ENCODE assay signal across 1 cellular context in genomic region chr12:109612975-109613502, GRCh38.
TF ChIP-seq lines count a peak whose summit lies in the region.

No MANE protein-coding gene starts in this region.

TF ChIP-seq in HepG2, 621 proteins besides CTCF, POLR2A, EP300 and RAD21 (continued from another document):
- 0 out of 2 replicates have a peak, but pooled peaks have one; percentile 24 for TF ChIP-seq KDM1A (CRISPR knock-in tag; IDR thresholded peaks at IDR 0.05)
- no peak for TF ChIP-seq KDM6A (CRISPR knock-in tag; IDR thresholded peaks at IDR 0.05; ENCODE audit: low read depth)
- no peak for TF ChIP-seq MED8 (CRISPR knock-in tag; IDR thresholded peaks at IDR 0.05; ENCODE audit: insufficient replicate concordance)
- no peak for TF ChIP-seq ELF3 (CRISPR knock-in tag; IDR thresholded peaks at IDR 0.05)
- no peak for TF ChIP-seq ZNF513 (CRISPR knock-in tag; conservative IDR thresholded peaks at IDR 0.05)
- TF ChIP-seq ZFX (CRISPR knock-in tag; IDR thresholded peaks at IDR 0.05; ENCODE audit: low read depth) = no peak
- no peak for TF ChIP-seq PTBP1 (IDR thresholded peaks at IDR 0.05; ENCODE audit: low read depth, low read length, poor library complexity, severe bottlenecking)
- no peak for TF ChIP-seq ARID2 (CRISPR knock-in tag; IDR thresholded peaks at IDR 0.05; ENCODE audit: borderline replicate concordance)
- TF ChIP-seq ESRRA (CRISPR knock-in tag; IDR thresholded peaks at IDR 0.05; ENCODE audit: low read depth) = no peak
- TF ChIP-seq SIN3A (IDR thresholded peaks at IDR 0.05; ENCODE audit: borderline replicate concordance, low read depth, low read length) = no peak
- TF ChIP-seq FOXC1 (CRISPR knock-in tag; IDR thresholded peaks at IDR 0.05; ENCODE audit: borderline replicate concordance) = no peak
- TF ChIP-seq ZMYM2 (CRISPR knock-in tag; IDR thresholded peaks at IDR 0.05) = no peak
- TF ChIP-seq STAG1 (CRISPR knock-in tag; IDR thresholded peaks at IDR 0.05) = peak; percentile 58
- TF ChIP-seq ZFP90 (CRISPR knock-in tag; IDR thresholded peaks at IDR 0.05; ENCODE audit: borderline replicate concordance) = no peak
- TF ChIP-seq ZNF234 (CRISPR knock-in tag; conservative IDR thresholded peaks at IDR 0.05) = no peak
- peak; percentile 14 for TF ChIP-seq YY1 (IDR thresholded peaks at IDR 0.05; ENCODE audit: insufficient read depth, insufficient replicate concordance, low read depth, low read length)
- TF ChIP-seq ZNF766 (CRISPR knock-in tag; IDR thresholded peaks at IDR 0.05; ENCODE audit: borderline replicate concordance) = no peak
- no peak for TF ChIP-seq TERF1 (CRISPR knock-in tag; IDR thresholded peaks at IDR 0.05)
- TF ChIP-seq ZNF629 (CRISPR knock-in tag; conservative IDR thresholded peaks at IDR 0.05) = peak; percentile 90
- no peak for TF ChIP-seq NFKB2 (CRISPR knock-in tag; IDR thresholded peaks at IDR 0.05; ENCODE audit: borderline replicate concordance)
- no peak for TF ChIP-seq ZBTB2 (CRISPR knock-in tag; IDR thresholded peaks at IDR 0.05; ENCODE audit: low read depth)
- TF ChIP-seq TIGD3 (CRISPR knock-in tag; IDR thresholded peaks at IDR 0.05; ENCODE audit: borderline replicate concordance) = no peak
- TF ChIP-seq NCOA2 (CRISPR knock-in tag; IDR thresholded peaks at IDR 0.05) = no peak
- peak; percentile 44; the same call in 1 of the 2 replicates for TF ChIP-seq SMC3 (IDR thresholded peaks at IDR 0.05; ENCODE audit: low read length)
- no peak for TF ChIP-seq SAP130 (CRISPR knock-in tag; IDR thresholded peaks at IDR 0.05; ENCODE audit: low read depth)
- TF ChIP-seq ZNF512 (CRISPR knock-in tag; IDR thresholded peaks at IDR 0.05) = no peak
- no peak for TF ChIP-seq RNF219 (CRISPR knock-in tag; IDR thresholded peaks at IDR 0.05)
- TF ChIP-seq SALL1 (CRISPR knock-in tag; IDR thresholded peaks at IDR 0.05) = no peak
- no peak for TF ChIP-seq ZNF414 (CRISPR knock-in tag; IDR thresholded peaks at IDR 0.05)
- TF ChIP-seq ZSCAN9 (CRISPR knock-in tag; IDR thresholded peaks at IDR 0.05; ENCODE audit: borderline replicate concordance) = no peak
- no peak for TF ChIP-seq ZNF451 (CRISPR knock-in tag; IDR thresholded peaks at IDR 0.05)
- no peak for TF ChIP-seq PATZ1 (CRISPR knock-in tag; IDR thresholded peaks at IDR 0.05)
- TF ChIP-seq ZNF362 (CRISPR knock-in tag; IDR thresholded peaks at IDR 0.05; ENCODE audit: borderline replicate concordance) = no peak
- TF ChIP-seq ZNF335 (CRISPR knock-in tag; IDR thresholded peaks at IDR 0.05) = no peak
- no peak for TF ChIP-seq MATR3 (CRISPR knock-in tag; IDR thresholded peaks at IDR 0.05)
